25 cellular contexts compared by ENCODE assay signal in genomic region chr20:41054463-41055230, GRCh38. TPM values are rescaled to one million over a fixed set of nuclear protein-coding genes. Genes with fewer than 3 reads are reported as not detected.
A peak's percentile ranks its signal among the peaks of the same experiment; 100 is the strongest.
DNase-seq lines count a peak whose midpoint lies in the region; FAIRE-seq and TF ChIP-seq lines count a peak whose summit lies in the region.
"Had no signal": no experiment of that assay in that cellular context is flagged by ENCODE, and none has a peak within 500 bp of the region (broad histone marks: within the 10 kb centered on the region; RNA-seq: fewer than 3 reads in every experiment).

No MANE protein-coding gene starts in this region.

- H3K4me2 ChIP-seq in BLaER1 (peak overlapping the region; percentile 56), neural cell (ENCODE audit: low read length) (no peak overlapping the region)

- no peak overlapping the region for H3K9ac ChIP-seq in BLaER1
- no peak overlapping the region for H3K9ac ChIP-seq in neural cell (ENCODE audit: low read length)

- H3K79me2 ChIP-seq in neural cell (replicated peaks; ENCODE audit: insufficient read depth, low read length) = peaks cover 70% of the 10 kb centered on the region

- no peaks in the 10 kb centered on the region for H3K27me3 ChIP-seq in BLaER1
- H3K27me3 ChIP-seq in neural cell (ENCODE audit: insufficient read depth, low read depth, low read length) = no peaks in the 10 kb centered on the region
- H3K27me3 ChIP-seq: esophagus muscularis mucosa, left lung, stomach had no signal

- FAIRE-seq in GM12892 (lab: Jason Lieb, UNC) = no peak
- FAIRE-seq: frontal cortex had no signal

- H4K20me1 ChIP-seq in BLaER1 (peaks cover 100% of the 10 kb centered on the region), neural cell (ENCODE audit: insufficient read depth) (no peaks in the 10 kb centered on the region)

- DNase-seq in ELF-1 (ENCODE audit: low read depth, low spot score) = peak; percentile 51
- no peak for DNase-seq in stimulated activated CD4-positive, alpha-beta T cell treated with anti-CD3 and anti-CD28 coated beads, Interleukin-2, amount 100 ng/mL, for 48 hours
- DNase-seq in GM12892 (ENCODE audit: insufficient read length) = no peak
- DNase-seq in OCI-M2 (lab: John Stamatoyannopoulos, UW; ENCODE audit: unreplicated experiment) = no peak
- DNase-seq: activated CD4-positive, alpha-beta T cell treated with anti-CD3 and anti-CD28 coated beads, Interleukin-2, amount 50 U/mL, for 48 hours; activated CD4-positive, CD25-positive, alpha-beta regulatory T cell; activated gamma-delta T cell treated with Interleukin-2 at 50 U/mL for 16 hours; CD8-positive, alpha-beta memory T cell; endodermal cell; hippocampal formation; immature natural killer cell; KBM-7; left lung; NCI-H146; NCI-H2227 treated with DMSO at 0.1 percent for 48 hours; NCI-H774; posterior cingulate gyrus; stomach; SW 1271; T1000 had no signal

- peaks cover 35% of the 10 kb centered on the region for H3K4me1 ChIP-seq in BLaER1

- peaks cover 16% of the 10 kb centered on the region for H3K9me3 ChIP-seq in BLaER1
- H3K9me3 ChIP-seq in neural cell (ENCODE audit: low read length) = no peaks in the 10 kb centered on the region
- H3K9me3 ChIP-seq: esophagus muscularis mucosa, left lung, stomach had no signal

- no peak for TF ChIP-seq POLR2A in GM12892 (IDR thresholded peaks at IDR 0.05; ENCODE audit: low read depth, low read length)

- peak; percentile 13 for TF ChIP-seq EP300 in neural cell (conservative IDR thresholded peaks at IDR 0.05; ENCODE audit: poor library complexity, severe bottlenecking)

- H3K9me2 ChIP-seq in neural cell (ENCODE audit: insufficient read depth, low read length) = no peaks in the 10 kb centered on the region

- no peak overlapping the region for H3K4me3 ChIP-seq in BLaER1
- H3K4me3 ChIP-seq in neural cell (ENCODE audit: low read length) = peak overlapping the region; percentile 1
- H3K4me3 ChIP-seq: esophagus muscularis mucosa, left lung, stomach had no signal

- no peak overlapping the region for H3K27ac ChIP-seq in BLaER1
- H3K27ac ChIP-seq in VCaP = peak overlapping the region; percentile 15
- H3K27ac ChIP-seq in neural cell (ENCODE audit: low read length) = peak overlapping the region; percentile 61
- H3K27ac ChIP-seq: stomach had no signal

- H2AFZ ChIP-seq in neural cell (ENCODE audit: low read depth, low read length) = no peak overlapping the region

- TF ChIP-seq CTCF in VCaP (conservative IDR thresholded peaks at IDR 0.05) = no peak
- TF ChIP-seq CTCF in neural cell (IDR thresholded peaks at IDR 0.05; ENCODE audit: poor library complexity, severe bottlenecking) = no peak

- peaks cover 70% of the 10 kb centered on the region for H3K36me3 ChIP-seq in BLaER1
- no peaks in the 10 kb centered on the region for H3K36me3 ChIP-seq in neural cell (ENCODE audit: insufficient read depth, low read length)
- H3K36me3 ChIP-seq: esophagus muscularis mucosa, left lung, stomach had no signal

- no peaks in the 10 kb centered on the region for H3F3A ChIP-seq in neural cell (ENCODE audit: insufficient read depth, low read length, poor library complexity, severe bottlenecking)

- TF ChIP-seq RAD21 in neural cell (conservative IDR thresholded peaks at IDR 0.05) = no peak

TF ChIP-seq in neural cell, 6 proteins besides CTCF, POLR2A, EP300 and RAD21:
- TF ChIP-seq POLR2AphosphoS5 (IDR thresholded peaks at IDR 0.05) (peak; percentile 27), EZH2 (IDR thresholded peaks at IDR 0.05; ENCODE audit: borderline replicate concordance, insufficient read depth, low read length, poor library complexity, severe bottlenecking) (no peak)

RNA-seq across cellular contexts. Expression of gene TOP1, which starts 26.0 kb away (rescaled TPM):
- 27.8 and 33.2 TPM in 2 replicates for polyA plus RNA-seq in neural cell
- 48.7 and 65.5 TPM in 2 replicates for polyA minus RNA-seq in neural cell
- 69.1 TPM for polyA plus RNA-seq in GM12892 (2012; ENCODE audit: missing spikeins)
